18 cellular contexts compared by ENCODE assay signal in the genomic region with DNA sequence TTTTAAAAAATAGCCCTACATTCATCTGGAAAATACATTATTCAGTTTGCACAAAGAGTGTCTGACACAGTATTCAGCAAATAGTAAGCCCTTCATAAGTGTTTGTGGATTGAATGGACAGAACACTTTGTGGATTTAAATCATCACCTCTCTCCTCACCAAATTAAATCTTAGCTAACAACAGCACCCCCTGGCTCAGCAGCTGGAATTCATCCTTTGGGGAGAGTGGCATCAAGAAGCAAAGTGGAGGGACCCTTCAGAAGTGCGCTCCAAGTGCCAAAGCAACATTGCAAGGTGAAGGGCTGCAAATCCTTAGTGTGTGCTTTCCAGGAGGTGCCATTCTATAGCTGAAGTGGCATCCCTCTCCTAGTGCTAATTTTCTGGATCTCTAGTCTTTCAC.
"Had no signal": no experiment of that assay in that cellular context is flagged by ENCODE, and none has a peak within 500 bp of the region (broad histone marks: within the 10 kb centered on the region; RNA-seq: fewer than 3 reads in every experiment).

No MANE protein-coding gene starts in this region.

- H3K36me3 ChIP-seq: gastrocnemius medialis, tibial artery had no signal

- DNase-seq: activated CD4-positive, alpha-beta T cell treated with anti-CD3 and anti-CD28 coated beads, Interleukin-2, amount 50 U/mL, for 4 hours; activated T-cell treated with anti-CD3 and anti-CD28 coated beads for 4 hours; gastrocnemius medialis; kidney; posterior cingulate gyrus; stimulated activated CD8-positive, alpha-beta memory T cell treated with anti-CD3 and anti-CD28 coated beads, Interleukin-4, amount 100 ng/mL, for 48 hours; stimulated activated naive CD4-positive, alpha-beta T cell treated with Interleukin-2 at 50 U/mL for 16 hours; T-helper 1 cell; T-helper 9 cell; tibial artery had no signal

- H3K27me3 ChIP-seq: gastrocnemius medialis, tibial artery had no signal

- H3K27me3 Mint-ChIP-seq: activated naive CD8-positive, alpha-beta T cell; natural killer cell treated with Interleukin-12 subunit alpha and Interleukin-12 subunit beta and Interleukin-15 and Interleukin-18, amount 100 ng/mL, for 72 hours had no signal

- H3K27ac Mint-ChIP-seq: activated naive CD8-positive, alpha-beta T cell; mesothelial cell of epicardium; natural killer cell treated with Interleukin-12 subunit alpha and Interleukin-12 subunit beta and Interleukin-15 and Interleukin-18, amount 100 ng/mL, for 72 hours had no signal

- H3K9me3 ChIP-seq: gastrocnemius medialis had no signal

- FAIRE-seq: colon, urothelium cell line had no signal

- H3K4me3 ChIP-seq: gastrocnemius medialis, lung, tibial artery had no signal

- H3K4me1 ChIP-seq: gastrocnemius medialis, tibial artery had no signal

- H3K4me3 Mint-ChIP-seq: activated naive CD8-positive, alpha-beta T cell; mesothelial cell of epicardium; natural killer cell treated with Interleukin-12 subunit alpha and Interleukin-12 subunit beta and Interleukin-15 and Interleukin-18, amount 100 ng/mL, for 72 hours had no signal

- H3K27ac ChIP-seq: gastrocnemius medialis, tibial artery, VCaP had no signal

- H3K36me3 Mint-ChIP-seq: activated naive CD8-positive, alpha-beta T cell had no signal

- ATAC-seq: gastrocnemius medialis; left lobe of liver; natural killer cell treated with Interleukin-12 subunit alpha and Interleukin-12 subunit beta and Interleukin-15 and Interleukin-18, amount 100 ng/mL, for 72 hours had no signal
